In the genomic region with DNA sequence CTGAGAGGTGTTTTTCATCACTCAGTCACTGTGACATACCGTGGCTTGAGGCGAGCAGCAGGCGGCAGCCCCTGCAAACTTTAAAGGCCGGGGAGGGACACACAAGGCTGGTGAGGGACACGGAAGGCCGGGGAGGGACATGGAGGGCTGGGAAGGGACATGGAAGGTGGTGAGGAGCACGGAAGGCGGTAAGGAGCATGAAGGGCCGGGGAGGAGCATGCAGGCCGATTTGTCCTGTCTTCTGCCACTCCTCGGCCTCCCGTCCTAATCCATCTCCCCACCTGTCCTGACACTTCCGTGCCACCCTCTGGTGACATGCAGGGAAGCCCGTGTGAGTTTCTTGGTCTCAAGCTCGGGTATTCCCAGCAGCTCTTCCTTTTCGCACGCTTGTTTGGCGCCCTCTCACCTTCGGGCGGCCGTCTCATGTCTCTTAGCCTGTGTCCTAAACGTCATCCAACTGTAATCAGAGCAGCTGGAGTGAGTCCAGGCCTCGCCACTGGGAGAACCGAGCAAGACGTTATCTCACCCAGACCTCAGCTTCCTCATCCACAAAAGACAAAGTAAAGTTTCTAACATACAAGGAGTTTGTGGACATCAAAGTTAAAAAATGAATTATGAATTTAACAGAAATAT, we compare ENCODE assay signal across 20 cellular contexts.
DNase-seq lines count a peak whose midpoint lies in the region; ATAC-seq and TF ChIP-seq lines count a peak whose summit lies in the region.
"Had no signal": no experiment of that assay in that cellular context is flagged by ENCODE, and none has a peak within 500 bp of the region (broad histone marks: within the 10 kb centered on the region; RNA-seq: fewer than 3 reads in every experiment).

No MANE protein-coding gene starts in this region.

- no peak overlapping the region for H2AK5ac ChIP-seq in IMR-90 (ENCODE audit: low read depth, low read length)

- no peak overlapping the region for H3K23ac ChIP-seq in IMR-90 (ENCODE audit: low read depth, low read length)

- no peak overlapping the region for H2BK15ac ChIP-seq in IMR-90 (ENCODE audit: low read depth, low read length)

- H3K9me1 ChIP-seq in IMR-90 (ENCODE audit: insufficient read depth, low read length): no peaks in the 10 kb centered on the region

- no peaks in the 10 kb centered on the region for H4K20me1 ChIP-seq in IMR-90 (ENCODE audit: insufficient read depth, low read length)
- no peaks in the 10 kb centered on the region for H4K20me1 ChIP-seq in GM23248 (ENCODE audit: insufficient read depth)

- H3K56ac ChIP-seq in IMR-90 (ENCODE audit: extremely low read depth, insufficient read depth, low read length): no peak overlapping the region

- H3K79me1 ChIP-seq in IMR-90 (ENCODE audit: low read depth in 1 of 2, low read length in 2 of 2): no peaks in the 10 kb centered on the region

- DNase-seq in ELF-1 (ENCODE audit: low read depth, low spot score): peak; percentile 70
- peak; percentile 49 for DNase-seq in IMR-90
- no peak for DNase-seq in activated B cell treated with CpG ODN at 0.5 μM for 24 hours
- peak; percentile 16 for DNase-seq in iris pigment epithelial cell (ENCODE audit: low read depth)
- DNase-seq in CD8-positive, alpha-beta T cell: no peak
- DNase-seq in activated T-cell treated with anti-CD3 and anti-CD28 coated beads for 4 hours: no peak
- no peak for DNase-seq in GM23248
- DNase-seq: activated CD4-positive, alpha-beta memory T cell treated with anti-CD3 and anti-CD28 coated beads, Interleukin-2, amount 10 ng/mL, durations not matched to agents 7 days and 5 days; activated naive CD4-positive, alpha-beta T cell treated with anti-CD3 and anti-CD28 coated beads for 36 hours; activated T-cell treated with anti-CD3 and anti-CD28 coated beads, Interleukin-2, amount 50 U/mL, for 4 hours; foreskin fibroblast; islet precursor cell; mammary epithelial cell; NCI-H1694; sigmoid colon had no signal

- H3K9ac ChIP-seq in IMR-90 (ENCODE audit: low read depth, low read length) (no peak overlapping the region), GM23248 (no peak overlapping the region)

- dilution Hi-C loops in IMR-90 (cut with HindIII; ENCODE audit: low sequenced_read_pairs, unreplicated experiment): no loop called here

- no peak for TF ChIP-seq POLR2A in IMR-90 (IDR thresholded peaks at IDR 0.05; ENCODE audit: low read depth, low read length)

- H3K36me3 Mint-ChIP-seq in activated B cell treated with CpG ODN at 0.5 μM for 24 hours (ENCODE audit: low read depth): no peaks in the 10 kb centered on the region
- no peaks in the 10 kb centered on the region for H3K36me3 Mint-ChIP-seq in CD8-positive, alpha-beta T cell
- H3K36me3 Mint-ChIP-seq: stimulated activated memory B cell treated with anti-CD40 and anti-IgM and Interleukin-4, amounts not matched to agents 10 μg/mL and 1 μg/mL and 100 μg/mL, for 72 hours had no signal

- POLR2A ChIA-PET in IMR-90 (lab: Charles Lee; ENCODE audit: unreplicated experiment): no interaction called here
- POLR2A ChIA-PET in activated B cell treated with CpG ODN at 0.5 μM for 24 hours (lab: Charles Lee): no interaction called here
- POLR2A ChIA-PET in CD8-positive, alpha-beta T cell (lab: Charles Lee): interaction anchor here (1.4 kb wide), 1 partner anchor 120 kb away, joined by 4 read pairs; no protein-coding TSS in a partner anchor

- H3K9me2 ChIP-seq in GM23248 (ENCODE audit: insufficient read depth): no peaks in the 10 kb centered on the region

- WGBS in IMR-90 (ENCODE audit: extremely low coverage in 2 of 2, insufficient read length in 1 of 2), 2 experiments: 13% methylated on average over 7 of the region's 25 CpGs; no CpG with 5 or more reads in 1 of the 2 experiments
- 47 to 54% methylated on average over 25 of the region's 25 CpGs for WGBS in GM23248 (ENCODE audit: low coverage in 1 of 2, low lambda C conversion rate in 2 of 2, missing lambda C conversion rate in 2 of 2), 2 experiments

- in situ Hi-C loops in IMR-90 (cut with MboI; ENCODE audit: low sequenced_read_pairs) (no loop called here), GM23248 (cut with MboI) (no loop called here)

- H2AK9ac ChIP-seq in IMR-90 (replicated peaks; ENCODE audit: low read depth, low read length, poor library complexity): no peak overlapping the region

- H3K4me1 ChIP-seq in IMR-90 (ENCODE audit: control insufficient read depth, insufficient read depth, low read length) (no peaks in the 10 kb centered on the region), GM23248 (ENCODE audit: insufficient read depth) (no peaks in the 10 kb centered on the region)
- H3K4me1 ChIP-seq in CD8-positive, alpha-beta T cell (ENCODE audit: insufficient read depth, low read length): no peaks in the 10 kb centered on the region
- H3K4me1 ChIP-seq: HAP-1, sigmoid colon had no signal

- H3K27me3 ChIP-seq in IMR-90 (ENCODE audit: control insufficient read depth, insufficient read depth, low read length) (peaks cover 35% of the 10 kb centered on the region), GM23248 (replicated peaks; ENCODE audit: insufficient read depth) (peaks cover 26% of the 10 kb centered on the region)
- no peaks in the 10 kb centered on the region for H3K27me3 ChIP-seq in CD8-positive, alpha-beta T cell (ENCODE audit: insufficient read depth, low read length)

- H3K18ac ChIP-seq in IMR-90 (ENCODE audit: low read depth, low read length): no peak overlapping the region

- H2BK120ac ChIP-seq in IMR-90 (ENCODE audit: low read depth, low read length): no peak overlapping the region

- no peak overlapping the region for H3K4ac ChIP-seq in IMR-90 (ENCODE audit: low read depth, low read length)

- H3K9me3 ChIP-seq in IMR-90 (ENCODE audit: control insufficient read depth, insufficient read depth, low read length): peaks cover 1% of the 10 kb centered on the region; the same call in 1 of the 2 replicates
- no peaks in the 10 kb centered on the region for H3K9me3 ChIP-seq in CD8-positive, alpha-beta T cell (ENCODE audit: low read length)
- no peaks in the 10 kb centered on the region for H3K9me3 ChIP-seq in GM23248 (ENCODE audit: low read depth)
- H3K9me3 ChIP-seq: HAP-1, sigmoid colon had no signal

- H3K27ac ChIP-seq in IMR-90 (ENCODE audit: insufficient read depth, low read length) (no peak overlapping the region), GM23248 (no peak overlapping the region)
- H3K27ac ChIP-seq in CD8-positive, alpha-beta T cell (ENCODE audit: low read depth, low read length): no peak overlapping the region
- H3K27ac ChIP-seq: hepatocyte, sigmoid colon, tibial nerve had no signal

- H2BK20ac ChIP-seq in IMR-90 (ENCODE audit: low read depth, low read length): no peak overlapping the region

- no peak for TF ChIP-seq RAD21 in IMR-90 (IDR thresholded peaks at IDR 0.05; ENCODE audit: low read length)

- no peak overlapping the region for H4K8ac ChIP-seq in IMR-90 (ENCODE audit: low read depth in 2 of 2, low read length in 2 of 2)

- no TSS peak for BruUV-seq in IMR-90 (replicated peaks; lab: Mats Ljungman, UMichigan)

- H4K5ac ChIP-seq in IMR-90 (ENCODE audit: low read depth, low read length): no peak overlapping the region

- H3K27me3 Mint-ChIP-seq in activated B cell treated with CpG ODN at 0.5 μM for 24 hours: peaks cover 45% of the 10 kb centered on the region
- peaks cover 36% of the 10 kb centered on the region for H3K27me3 Mint-ChIP-seq in CD8-positive, alpha-beta T cell (ENCODE audit: low read depth)

- TF ChIP-seq CTCF in IMR-90 (conservative IDR thresholded peaks at IDR 0.05; ENCODE audit: low read depth, low read length) (no peak), activated B cell treated with CpG ODN at 0.5 μM for 24 hours (IDR thresholded peaks at IDR 0.05) (no peak)
- TF ChIP-seq CTCF in CD8-positive, alpha-beta T cell (IDR thresholded peaks at IDR 0.05): no peak

- H2BK5ac ChIP-seq in IMR-90 (ENCODE audit: low read depth, low read length, poor library complexity, severe bottlenecking): no peak overlapping the region

- H3K36me3 ChIP-seq in IMR-90 (ENCODE audit: control insufficient read depth, insufficient read depth, low read length) (no peaks in the 10 kb centered on the region), GM23248 (ENCODE audit: low read depth) (no peaks in the 10 kb centered on the region)
- no peaks in the 10 kb centered on the region for H3K36me3 ChIP-seq in CD8-positive, alpha-beta T cell (ENCODE audit: insufficient read depth, low read length)
- H3K36me3 ChIP-seq: HAP-1, sigmoid colon, tibial nerve had no signal

- CTCF ChIA-PET in IMR-90 (lab: Yijun Ruan, JAX) (no interaction called here), activated B cell treated with CpG ODN at 0.5 μM for 24 hours (lab: Charles Lee) (no interaction called here)
- CTCF ChIA-PET in CD8-positive, alpha-beta T cell (lab: Charles Lee): interaction anchor here (1.4 kb wide), 1 partner anchor 28 kb away, joined by 3 read pairs; no protein-coding TSS in a partner anchor

- H3K9me3 Mint-ChIP-seq in activated B cell treated with CpG ODN at 0.5 μM for 24 hours: peaks cover 4% of the 10 kb centered on the region
- H3K9me3 Mint-ChIP-seq in CD8-positive, alpha-beta T cell: peaks cover 2% of the 10 kb centered on the region
- H3K9me3 Mint-ChIP-seq: activated CD4-positive, alpha-beta memory T cell treated with anti-CD3 and anti-CD28 coated beads, Interleukin-2, amount 10 ng/mL, durations not matched to agents 7 days and 5 days; activated T-cell treated with anti-CD3 and anti-CD28 coated beads, Interleukin-2, amount 50 U/mL, for 4 hours had no signal

- no peak overlapping the region for H3K4me2 ChIP-seq in IMR-90 (ENCODE audit: low read depth, low read length)
- H3K4me2 ChIP-seq in GM23248 (ENCODE audit: unreplicated experiment): no peak overlapping the region
- H3K4me2 ChIP-seq: hepatocyte had no signal

- H3K14ac ChIP-seq in IMR-90 (replicated peaks; ENCODE audit: low read depth, low read length): no peak overlapping the region

- no peaks in the 10 kb centered on the region for H3K4me1 Mint-ChIP-seq in activated B cell treated with CpG ODN at 0.5 μM for 24 hours
- peaks cover 6% of the 10 kb centered on the region for H3K4me1 Mint-ChIP-seq in CD8-positive, alpha-beta T cell (ENCODE audit: low read depth)
- H3K4me1 Mint-ChIP-seq: activated CD4-positive, alpha-beta memory T cell treated with anti-CD3 and anti-CD28 coated beads, Interleukin-2, amount 10 ng/mL, durations not matched to agents 7 days and 5 days had no signal

- no peak overlapping the region for H4K91ac ChIP-seq in IMR-90 (ENCODE audit: insufficient read depth, low read depth, low read length)

- H3F3A ChIP-seq in GM23248 (ENCODE audit: insufficient read depth): peaks cover 7% of the 10 kb centered on the region; the same call in 1 of the 2 replicates

- peak overlapping the region; percentile 36 for H3K27ac Mint-ChIP-seq in activated B cell treated with CpG ODN at 0.5 μM for 24 hours
- no peak overlapping the region for H3K27ac Mint-ChIP-seq in CD8-positive, alpha-beta T cell
- H3K27ac Mint-ChIP-seq: activated CD4-positive, alpha-beta memory T cell treated with anti-CD3 and anti-CD28 coated beads, Interleukin-2, amount 10 ng/mL, durations not matched to agents 7 days and 5 days; activated naive CD4-positive, alpha-beta T cell treated with anti-CD3 and anti-CD28 coated beads for 36 hours; stimulated activated memory B cell treated with anti-CD40 and anti-IgM and Interleukin-4, amounts not matched to agents 10 μg/mL and 1 μg/mL and 100 μg/mL, for 72 hours had no signal

- intact Hi-C loops in IMR-90 (cut with micrococcal nuclease): no loop called here
- intact Hi-C loops in activated B cell treated with CpG ODN at 0.5 μM for 24 hours (cut with micrococcal nuclease): no loop called here
- intact Hi-C loops in CD8-positive, alpha-beta T cell (cut with DNase I, micrococcal nuclease): no loop called here

- no peak overlapping the region for H3K4me3 ChIP-seq in IMR-90 (ENCODE audit: insufficient read depth, low read depth, low read length)
- no peak overlapping the region for H3K4me3 ChIP-seq in CD8-positive, alpha-beta T cell (ENCODE audit: low read depth, low read length)
- no peak overlapping the region for H3K4me3 ChIP-seq in GM23248
- H3K4me3 ChIP-seq: HAP-1, hepatocyte, sigmoid colon, tibial nerve had no signal

- ATAC-seq in IMR-90 (ENCODE audit: low read depth) (peak; percentile 64), activated B cell treated with CpG ODN at 0.5 μM for 24 hours (ENCODE audit: low read depth) (no peak), GM21528 (IDR thresholded peaks at IDR 0.05; ENCODE audit: low FRiP score, unreplicated experiment) (no peak)
- no peak for ATAC-seq in CD8-positive, alpha-beta T cell
- ATAC-seq: activated T-cell treated with anti-CD3 and anti-CD28 coated beads, Interleukin-2, amount 50 U/mL, for 4 hours; stimulated activated memory B cell treated with anti-CD40 and anti-IgM and Interleukin-4, amounts not matched to agents 10 μg/mL and 1 μg/mL and 100 μg/mL, for 72 hours had no signal

- H3K4me3 Mint-ChIP-seq in activated B cell treated with CpG ODN at 0.5 μM for 24 hours: no peak overlapping the region
- no peak overlapping the region for H3K4me3 Mint-ChIP-seq in CD8-positive, alpha-beta T cell
- H3K4me3 Mint-ChIP-seq: activated CD4-positive, alpha-beta memory T cell treated with anti-CD3 and anti-CD28 coated beads, Interleukin-2, amount 10 ng/mL, durations not matched to agents 7 days and 5 days; activated naive CD4-positive, alpha-beta T cell treated with anti-CD3 and anti-CD28 coated beads for 36 hours; activated T-cell treated with anti-CD3 and anti-CD28 coated beads, Interleukin-2, amount 50 U/mL, for 4 hours; stimulated activated memory B cell treated with anti-CD40 and anti-IgM and Interleukin-4, amounts not matched to agents 10 μg/mL and 1 μg/mL and 100 μg/mL, for 72 hours had no signal

- H2AFZ ChIP-seq in IMR-90 (replicated peaks; ENCODE audit: low read length, poor library complexity): peak overlapping the region; percentile 32
- no peak overlapping the region for H2AFZ ChIP-seq in GM23248
- H2AFZ ChIP-seq: hepatocyte had no signal

- no peaks in the 10 kb centered on the region for H3K79me2 ChIP-seq in GM23248 (ENCODE audit: insufficient read depth)
- H3K79me2 ChIP-seq: hepatocyte had no signal

Comparison
In these comparisons a context has a peak if more than half of its experiments do, and no peak if none do; other contexts are left out.
1. DNase-seq: peak in ELF-1 (single experiment), IMR-90 (single experiment) and iris pigment epithelial cell (single experiment); none in activated B cell treated with CpG ODN at 0.5 μM for 24 hours (single experiment), CD8-positive, alpha-beta T cell (0 of 7), activated T-cell treated with anti-CD3 and anti-CD28 coated beads for 4 hours (single experiment) and GM23248 (single experiment).